1 cellular context compared by ENCODE assay signal in genomic region chr19:10043286-10043927, GRCh38.
A peak's percentile ranks its signal among the peaks of the same experiment; 100 is the strongest.
TF ChIP-seq lines count a peak whose summit lies in the region.

No MANE protein-coding gene starts in this region.

TF ChIP-seq in HEK293, 187 proteins besides CTCF, POLR2A, EP300 and RAD21 (continued from another document):
- TF ChIP-seq ZNF132 (tag by site-specific recombination; IDR thresholded peaks at IDR 0.05; ENCODE audit: borderline replicate concordance) (no peak), HOXD13 (CRISPR knock-in tag; IDR thresholded peaks at IDR 0.05; ENCODE audit: borderline replicate concordance) (no peak), SCRT1 (tag by site-specific recombination; IDR thresholded peaks at IDR 0.05; ENCODE audit: borderline replicate concordance) (no peak), ZNF362 (tag by site-specific recombination; IDR thresholded peaks at IDR 0.05) (no peak), ZNF600 (tag by site-specific recombination; IDR thresholded peaks at IDR 0.05) (no peak), ZNF155 (tag by site-specific recombination; IDR thresholded peaks at IDR 0.05) (no peak), SETDB1 (IDR thresholded peaks at IDR 0.05; ENCODE audit: insufficient read length, low read length) (peak; percentile 95), ZNF704 (tag by site-specific recombination; IDR thresholded peaks at IDR 0.05) (no peak), ZSCAN4 (tag by site-specific recombination; IDR thresholded peaks at IDR 0.05) (no peak), ZNF140 (tag by site-specific recombination; IDR thresholded peaks at IDR 0.05) (no peak), ZNF16 (tag by site-specific recombination; IDR thresholded peaks at IDR 0.05; ENCODE audit: low read depth) (no peak), TCF7L2 (IDR thresholded peaks at IDR 0.05; ENCODE audit: borderline replicate concordance, low read depth, low read length) (no peak), ZNF23 (tag by site-specific recombination; IDR thresholded peaks at IDR 0.05; ENCODE audit: borderline replicate concordance) (no peak), ZNF280C (tag by site-specific recombination; IDR thresholded peaks at IDR 0.05) (peak; percentile 99), ZNF621 (tag by site-specific recombination; IDR thresholded peaks at IDR 0.05) (peak; percentile 52; the same call in 1 of the 2 replicates), ZBTB7A (tag by site-specific recombination; IDR thresholded peaks at IDR 0.05; ENCODE audit: low read depth) (no peak), ZNF184 (tag by site-specific recombination; IDR thresholded peaks at IDR 0.05) (peak; percentile 53; the same call in 1 of the 2 replicates), PRDM1 (tag by site-specific recombination; IDR thresholded peaks at IDR 0.05) (no peak), ZNF473 (tag by site-specific recombination; IDR thresholded peaks at IDR 0.05) (no peak), INSM2 (tag by site-specific recombination; IDR thresholded peaks at IDR 0.05) (no peak), ZBTB20 (tag by site-specific recombination; IDR thresholded peaks at IDR 0.05) (no peak), ZNF629 (tag by site-specific recombination; IDR thresholded peaks at IDR 0.05) (no peak), ZXDB (tag by site-specific recombination; IDR thresholded peaks at IDR 0.05) (no peak), ZNF274 (IDR thresholded peaks at IDR 0.05; ENCODE audit: low read length) (no peak), ZNF274 (tag by site-specific recombination; IDR thresholded peaks at IDR 0.05; ENCODE audit: borderline replicate concordance) (no peak), ZNF521 (tag by site-specific recombination; IDR thresholded peaks at IDR 0.05) (no peak), ZIC2 (tag by site-specific recombination; IDR thresholded peaks at IDR 0.05) (no peak)
TF ChIP-seq in HEK293: peak in this region for 23.
